Comparison of ENCODE assay signal across 1 cellular context in the genomic region with DNA sequence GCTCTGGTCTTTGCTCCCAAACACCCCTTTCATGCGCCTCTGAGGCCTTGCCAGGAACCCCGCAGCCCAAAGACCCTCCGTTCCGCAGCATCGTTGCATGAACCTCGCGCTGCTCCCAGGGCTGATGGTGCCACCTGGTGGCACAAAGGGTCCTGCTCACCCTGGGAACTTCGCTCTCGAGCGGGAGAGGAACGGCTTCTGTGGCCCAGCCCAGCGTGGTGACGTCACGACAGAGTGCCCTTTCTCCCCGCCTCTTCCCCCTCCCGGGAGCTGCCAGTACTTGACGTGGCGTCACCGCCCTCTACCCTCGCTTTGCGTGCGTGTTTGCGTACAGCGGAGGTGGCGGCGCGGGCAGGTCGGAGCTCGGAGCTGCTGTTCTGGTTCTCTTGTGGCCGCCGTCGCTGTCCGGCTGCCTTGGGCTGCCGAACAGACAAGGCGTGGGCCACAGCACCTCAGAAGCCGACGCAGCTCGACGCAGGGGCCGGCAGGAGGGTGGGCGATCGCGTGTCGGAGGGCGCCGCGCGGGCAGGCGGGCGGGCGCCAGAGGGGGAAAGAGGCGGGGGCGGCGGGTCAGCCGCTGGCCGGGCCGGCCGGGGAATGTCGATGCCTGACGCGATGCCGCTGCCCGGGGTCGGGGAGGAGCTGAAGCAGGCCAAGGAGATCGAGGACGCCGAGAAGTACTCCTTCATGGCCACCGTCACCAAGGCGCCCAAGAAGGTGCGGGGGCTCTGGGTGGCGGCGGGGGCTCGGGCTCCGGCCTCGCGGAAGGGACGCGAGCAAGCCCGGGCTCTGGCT.
TF ChIP-seq lines count a peak whose summit lies in the region.

A gene (plus strand): TSS at position 310 of the 795 bp plus-strand sequence. CDS start 288 bp downstream, at position 598.

TF ChIP-seq in K562, 482 proteins besides CTCF, POLR2A, EP300 and RAD21 (continued from another document):
- peak; percentile 93 for TF ChIP-seq JUN (IDR thresholded peaks at IDR 0.05; ENCODE audit: borderline replicate concordance, low read depth, low read length)
- peak; percentile 90 for TF ChIP-seq JUN (CRISPR knock-in tag; IDR thresholded peaks at IDR 0.05; ENCODE audit: borderline replicate concordance)
- TF ChIP-seq TAF1 (IDR thresholded peaks at IDR 0.05; ENCODE audit: control insufficient read depth, extremely low read depth, insufficient read depth, low read length, severe bottlenecking), result peak; percentile 87
- TF ChIP-seq, protein P1, sequence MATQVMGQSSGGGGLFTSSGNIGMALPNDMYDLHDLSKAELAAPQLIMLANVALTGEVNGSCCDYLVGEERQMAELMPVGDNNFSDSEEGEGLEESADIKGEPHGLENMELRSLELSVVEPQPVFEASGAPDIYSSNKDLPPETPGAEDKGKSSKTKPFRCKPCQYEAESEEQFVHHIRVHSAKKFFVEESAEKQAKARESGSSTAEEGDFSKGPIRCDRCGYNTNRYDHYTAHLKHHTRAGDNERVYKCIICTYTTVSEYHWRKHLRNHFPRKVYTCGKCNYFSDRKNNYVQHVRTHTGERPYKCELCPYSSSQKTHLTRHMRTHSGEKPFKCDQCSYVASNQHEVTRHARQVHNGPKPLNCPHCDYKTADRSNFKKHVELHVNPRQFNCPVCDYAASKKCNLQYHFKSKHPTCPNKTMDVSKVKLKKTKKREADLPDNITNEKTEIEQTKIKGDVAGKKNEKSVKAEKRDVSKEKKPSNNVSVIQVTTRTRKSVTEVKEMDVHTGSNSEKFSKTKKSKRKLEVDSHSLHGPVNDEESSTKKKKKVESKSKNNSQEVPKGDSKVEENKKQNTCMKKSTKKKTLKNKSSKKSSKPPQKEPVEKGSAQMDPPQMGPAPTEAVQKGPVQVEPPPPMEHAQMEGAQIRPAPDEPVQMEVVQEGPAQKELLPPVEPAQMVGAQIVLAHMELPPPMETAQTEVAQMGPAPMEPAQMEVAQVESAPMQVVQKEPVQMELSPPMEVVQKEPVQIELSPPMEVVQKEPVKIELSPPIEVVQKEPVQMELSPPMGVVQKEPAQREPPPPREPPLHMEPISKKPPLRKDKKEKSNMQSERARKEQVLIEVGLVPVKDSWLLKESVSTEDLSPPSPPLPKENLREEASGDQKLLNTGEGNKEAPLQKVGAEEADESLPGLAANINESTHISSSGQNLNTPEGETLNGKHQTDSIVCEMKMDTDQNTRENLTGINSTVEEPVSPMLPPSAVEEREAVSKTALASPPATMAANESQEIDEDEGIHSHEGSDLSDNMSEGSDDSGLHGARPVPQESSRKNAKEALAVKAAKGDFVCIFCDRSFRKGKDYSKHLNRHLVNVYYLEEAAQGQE (CRISPR knock-in tag; IDR thresholded peaks at IDR 0.05; ENCODE audit: low read depth), result peak; percentile 13; the same call in 1 of the 2 replicates
- no peak for TF ChIP-seq SLC30A9 (CRISPR knock-in tag; IDR thresholded peaks at IDR 0.05)
- TF ChIP-seq RBFOX2 (IDR thresholded peaks at IDR 0.05; ENCODE audit: low read depth, low read length), result peak; percentile 99
- peak; percentile 99 for TF ChIP-seq NCOA6 (IDR thresholded peaks at IDR 0.05)
- no peak for TF ChIP-seq CCAR2 (IDR thresholded peaks at IDR 0.05; ENCODE audit: low read depth, low read length)
- TF ChIP-seq MEIS2 (IDR thresholded peaks at IDR 0.05; ENCODE audit: partially characterized antibody), result peak; percentile 64
- peak; percentile 46; the same call in 1 of the 2 replicates for TF ChIP-seq ZNF282 (CRISPR knock-in tag; IDR thresholded peaks at IDR 0.05)
- TF ChIP-seq, protein P2, sequence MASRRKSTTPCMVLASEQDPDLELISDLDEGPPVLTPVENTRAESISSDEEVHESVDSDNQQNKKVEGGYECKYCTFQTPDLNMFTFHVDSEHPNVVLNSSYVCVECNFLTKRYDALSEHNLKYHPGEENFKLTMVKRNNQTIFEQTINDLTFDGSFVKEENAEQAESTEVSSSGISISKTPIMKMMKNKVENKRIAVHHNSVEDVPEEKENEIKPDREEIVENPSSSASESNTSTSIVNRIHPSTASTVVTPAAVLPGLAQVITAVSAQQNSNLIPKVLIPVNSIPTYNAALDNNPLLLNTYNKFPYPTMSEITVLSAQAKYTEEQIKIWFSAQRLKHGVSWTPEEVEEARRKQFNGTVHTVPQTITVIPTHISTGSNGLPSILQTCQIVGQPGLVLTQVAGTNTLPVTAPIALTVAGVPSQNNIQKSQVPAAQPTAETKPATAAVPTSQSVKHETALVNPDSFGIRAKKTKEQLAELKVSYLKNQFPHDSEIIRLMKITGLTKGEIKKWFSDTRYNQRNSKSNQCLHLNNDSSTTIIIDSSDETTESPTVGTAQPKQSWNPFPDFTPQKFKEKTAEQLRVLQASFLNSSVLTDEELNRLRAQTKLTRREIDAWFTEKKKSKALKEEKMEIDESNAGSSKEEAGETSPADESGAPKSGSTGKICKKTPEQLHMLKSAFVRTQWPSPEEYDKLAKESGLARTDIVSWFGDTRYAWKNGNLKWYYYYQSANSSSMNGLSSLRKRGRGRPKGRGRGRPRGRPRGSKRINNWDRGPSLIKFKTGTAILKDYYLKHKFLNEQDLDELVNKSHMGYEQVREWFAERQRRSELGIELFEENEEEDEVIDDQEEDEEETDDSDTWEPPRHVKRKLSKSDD (conservative IDR thresholded peaks at IDR 0.05; ENCODE audit: low read length), result 0 out of 2 replicates have a peak, but pooled peaks have one; percentile 58
- TF ChIP-seq, protein P3, sequence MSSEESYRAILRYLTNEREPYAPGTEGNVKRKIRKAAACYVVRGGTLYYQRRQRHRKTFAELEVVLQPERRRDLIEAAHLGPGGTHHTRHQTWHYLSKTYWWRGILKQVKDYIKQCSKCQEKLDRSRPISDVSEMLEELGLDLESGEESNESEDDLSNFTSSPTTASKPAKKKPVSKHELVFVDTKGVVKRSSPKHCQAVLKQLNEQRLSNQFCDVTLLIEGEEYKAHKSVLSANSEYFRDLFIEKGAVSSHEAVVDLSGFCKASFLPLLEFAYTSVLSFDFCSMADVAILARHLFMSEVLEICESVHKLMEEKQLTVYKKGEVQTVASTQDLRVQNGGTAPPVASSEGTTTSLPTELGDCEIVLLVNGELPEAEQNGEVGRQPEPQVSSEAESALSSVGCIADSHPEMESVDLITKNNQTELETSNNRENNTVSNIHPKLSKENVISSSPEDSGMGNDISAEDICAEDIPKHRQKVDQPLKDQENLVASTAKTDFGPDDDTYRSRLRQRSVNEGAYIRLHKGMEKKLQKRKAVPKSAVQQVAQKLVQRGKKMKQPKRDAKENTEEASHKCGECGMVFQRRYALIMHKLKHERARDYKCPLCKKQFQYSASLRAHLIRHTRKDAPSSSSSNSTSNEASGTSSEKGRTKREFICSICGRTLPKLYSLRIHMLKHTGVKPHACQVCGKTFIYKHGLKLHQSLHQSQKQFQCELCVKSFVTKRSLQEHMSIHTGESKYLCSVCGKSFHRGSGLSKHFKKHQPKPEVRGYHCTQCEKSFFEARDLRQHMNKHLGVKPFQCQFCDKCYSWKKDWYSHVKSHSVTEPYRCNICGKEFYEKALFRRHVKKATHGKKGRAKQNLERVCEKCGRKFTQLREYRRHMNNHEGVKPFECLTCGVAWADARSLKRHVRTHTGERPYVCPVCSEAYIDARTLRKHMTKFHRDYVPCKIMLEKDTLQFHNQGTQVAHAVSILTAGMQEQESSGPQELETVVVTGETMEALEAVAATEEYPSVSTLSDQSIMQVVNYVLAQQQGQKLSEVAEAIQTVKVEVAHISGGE (CRISPR knock-in tag; IDR thresholded peaks at IDR 0.05), result peak in 1 of 3 experiments; percentile 58; a peak in 1 of 6 replicates
- TF ChIP-seq FIP1L1 (IDR thresholded peaks at IDR 0.05; ENCODE audit: low read depth, low read length, poor library complexity, severe bottlenecking), result peak; percentile 87
- TF ChIP-seq, protein P4, sequence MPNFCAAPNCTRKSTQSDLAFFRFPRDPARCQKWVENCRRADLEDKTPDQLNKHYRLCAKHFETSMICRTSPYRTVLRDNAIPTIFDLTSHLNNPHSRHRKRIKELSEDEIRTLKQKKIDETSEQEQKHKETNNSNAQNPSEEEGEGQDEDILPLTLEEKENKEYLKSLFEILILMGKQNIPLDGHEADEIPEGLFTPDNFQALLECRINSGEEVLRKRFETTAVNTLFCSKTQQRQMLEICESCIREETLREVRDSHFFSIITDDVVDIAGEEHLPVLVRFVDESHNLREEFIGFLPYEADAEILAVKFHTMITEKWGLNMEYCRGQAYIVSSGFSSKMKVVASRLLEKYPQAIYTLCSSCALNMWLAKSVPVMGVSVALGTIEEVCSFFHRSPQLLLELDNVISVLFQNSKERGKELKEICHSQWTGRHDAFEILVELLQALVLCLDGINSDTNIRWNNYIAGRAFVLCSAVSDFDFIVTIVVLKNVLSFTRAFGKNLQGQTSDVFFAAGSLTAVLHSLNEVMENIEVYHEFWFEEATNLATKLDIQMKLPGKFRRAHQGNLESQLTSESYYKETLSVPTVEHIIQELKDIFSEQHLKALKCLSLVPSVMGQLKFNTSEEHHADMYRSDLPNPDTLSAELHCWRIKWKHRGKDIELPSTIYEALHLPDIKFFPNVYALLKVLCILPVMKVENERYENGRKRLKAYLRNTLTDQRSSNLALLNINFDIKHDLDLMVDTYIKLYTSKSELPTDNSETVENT (CRISPR knock-in tag; IDR thresholded peaks at IDR 0.05), result peak; percentile 19; the same call in 1 of the 2 replicates
- TF ChIP-seq RB1 (IDR thresholded peaks at IDR 0.05; ENCODE audit: low read depth), result peak; percentile 89
- peak; percentile 53; the same call in 1 of the 2 replicates for TF ChIP-seq FOXP1 (CRISPR knock-in tag; IDR thresholded peaks at IDR 0.05)
- TF ChIP-seq NUFIP1 (IDR thresholded peaks at IDR 0.05; ENCODE audit: partially characterized antibody), result peak; percentile 32
- TF ChIP-seq NONO (IDR thresholded peaks at IDR 0.05; ENCODE audit: low read depth in 2 of 2, low read length in 1 of 2), result peak in 1 of 2 experiments; percentile 81; a peak in 3 of 4 replicates
- TF ChIP-seq GABPB1 (CRISPR knock-in tag; IDR thresholded peaks at IDR 0.05), result peak; percentile 87
- TF ChIP-seq ZBED1 (IDR thresholded peaks at IDR 0.05), result 0 out of 2 replicates have a peak, but pooled peaks have one; percentile 32
- TF ChIP-seq CCNT2 (IDR thresholded peaks at IDR 0.05; ENCODE audit: borderline replicate concordance, extremely low read depth, insufficient read length, low read depth, low read length), result peak; percentile 69
